14 cellular contexts compared by ENCODE assay signal in the genomic region with DNA sequence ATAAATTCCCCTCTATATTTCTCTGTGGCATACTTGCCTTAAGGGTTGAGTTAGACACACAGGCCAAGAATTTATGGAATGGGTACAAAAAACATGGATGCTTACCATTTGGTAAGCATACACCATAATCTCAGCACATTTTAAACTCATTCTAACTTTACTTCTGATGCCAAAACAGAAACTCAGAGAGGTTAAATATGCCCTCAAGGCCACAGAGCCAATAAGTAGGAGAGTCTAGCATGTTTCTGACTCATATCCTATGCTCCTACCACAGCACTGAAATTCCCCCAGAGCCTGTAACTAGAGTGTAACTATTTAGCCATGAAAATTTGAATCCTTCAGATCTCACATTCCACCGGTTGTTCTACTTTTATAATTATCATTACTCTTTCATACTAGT.
DNase-seq lines count a peak whose midpoint lies in the region; ATAC-seq and TF ChIP-seq lines count a peak whose summit lies in the region.
"Had no signal": no experiment of that assay in that cellular context is flagged by ENCODE, and none has a peak within 500 bp of the region (broad histone marks: within the 10 kb centered on the region; RNA-seq: fewer than 3 reads in every experiment).

No MANE protein-coding gene starts in this region.

- POLR2A ChIA-PET in AG04449 (lab: Yijun Ruan, JAX), result no interaction called here

- peak; percentile 50 for DNase-seq in AG04449 (ENCODE audit: low read depth, low spot score)
- peak; percentile 31 for DNase-seq in HPDE6-E6E7 (ENCODE audit: extremely low spot score)
- DNase-seq in astrocyte of the spinal cord (ENCODE audit: low read depth, low spot score), result peak; percentile 79
- DNase-seq in glomerular visceral epithelial cell (ENCODE audit: extremely low spot score), result peak; percentile 12
- DNase-seq in NCI-H82 treated with DMSO at 0.1 percent for 48 hours (lab: John Stamatoyannopoulos, UW; ENCODE audit: unreplicated experiment), result no peak
- no peak for DNase-seq in NCI-H146 treated with DMSO at 0.1 percent for 48 hours (lab: John Stamatoyannopoulos, UW; ENCODE audit: unreplicated experiment)
- DNase-seq: activated B cell treated with CpG ODN at 0.5 μM for 24 hours; AML-193; DMS53; hippocampal formation; NCI-H2081; stimulated activated CD4-positive, alpha-beta T cell treated with anti-CD3 and anti-CD28 coated beads, Interleukin-12 subunit alpha, Interleukin-12 subunit beta, amount 100 ng/mL, for 4 hours had no signal

- CTCF ChIA-PET in AG04449 (lab: Yijun Ruan, JAX), result interaction anchor here (1.1 to 1.2 kb wide), 2 partner anchors 12 to 24 kb away, joined by 4 to 6 read pairs; no protein-coding TSS in a partner anchor

- no peak overlapping the region for H3K4me3 ChIP-seq in AG04449 (ENCODE audit: low read depth, low read length)
- no peak overlapping the region for H3K4me3 ChIP-seq in astrocyte of the spinal cord (ENCODE audit: low read depth, low read length)

- ATAC-seq in HG02973 (IDR thresholded peaks at IDR 0.05; ENCODE audit: unreplicated experiment), result no peak
- ATAC-seq in GM18873 (IDR thresholded peaks at IDR 0.05; ENCODE audit: low FRiP score, unreplicated experiment), result no peak

- in situ Hi-C loops in astrocyte of the spinal cord (cut with HindIII; ENCODE audit: low sequenced_read_pairs), result no loop called here

- TF ChIP-seq CTCF in AG04449 (IDR thresholded peaks at IDR 0.05; ENCODE audit: insufficient read depth, low read length, missing control alignments), result no peak
- TF ChIP-seq CTCF in astrocyte of the spinal cord (IDR thresholded peaks at IDR 0.05; ENCODE audit: low read depth, low read length), result no peak

Comparison
In these comparisons a context has a peak if more than half of its experiments do, and no peak if none do; other contexts are left out.
1. DNase-seq: peak in AG04449 (single experiment), HPDE6-E6E7 (single experiment), astrocyte of the spinal cord (single experiment) and glomerular visceral epithelial cell (single experiment); none in NCI-H82 treated with DMSO at 0.1 percent for 48 hours (single experiment) and NCI-H146 treated with DMSO at 0.1 percent for 48 hours (single experiment).